Comparison of ENCODE assay signal across 20 cellular contexts in genomic region chr13:99044764-99045163, GRCh38.
A peak's percentile ranks its signal among the peaks of the same experiment; 100 is the strongest.
DNase-seq lines count a peak whose midpoint lies in the region; ATAC-seq lines count a peak whose summit lies in the region.
"Had no signal": no experiment of that assay in that cellular context is flagged by ENCODE, and none has a peak within 500 bp of the region (broad histone marks: within the 10 kb centered on the region; RNA-seq: fewer than 3 reads in every experiment).

No MANE protein-coding gene starts in this region.

- peaks cover 92% of the 10 kb centered on the region for H3K4me1 Mint-ChIP-seq in activated T-cell treated with anti-CD3 and anti-CD28 coated beads, Interleukin-2, amount 50 U/mL, for 72 hours (ENCODE audit: low read depth)
- peaks cover 93% of the 10 kb centered on the region for H3K4me1 Mint-ChIP-seq in activated T-cell treated with anti-CD3 and anti-CD28 coated beads, Interleukin-2, amount 50 U/mL, for 4 hours (ENCODE audit: low read depth)
- H3K4me1 Mint-ChIP-seq in T-helper 17 cell: peaks cover 68% of the 10 kb centered on the region
- H3K4me1 Mint-ChIP-seq in central memory CD8-positive, alpha-beta T cell: peaks cover 70% of the 10 kb centered on the region

- DNase-seq in activated T-cell treated with anti-CD3 and anti-CD28 coated beads, Interleukin-2, amount 50 U/mL, for 72 hours: no peak
- DNase-seq in activated T-cell treated with anti-CD3 and anti-CD28 coated beads, Interleukin-2, amount 50 U/mL, for 4 hours: no peak
- DNase-seq in T-helper 17 cell (no peak), DMS114 treated with DMSO at 0.1 percent for 48 hours (lab: John Stamatoyannopoulos, UW; ENCODE audit: unreplicated experiment) (no peak)
- DNase-seq in central memory CD8-positive, alpha-beta T cell (ENCODE audit: low spot score in 2 of 2): no peak
- no peak for DNase-seq in stimulated activated naive CD8-positive, alpha-beta T cell treated with anti-CD3 and anti-CD28 coated beads, Interleukin-15, Interleukin-2, amounts not matched to agents 100 U/mL and 50 U/mL, for 24 hours
- DNase-seq: ACHN, activated gamma-delta T cell, C1 segment of cervical spinal cord, DMS153, endodermal cell, MV-4-11, NCI-H1694 treated with DMSO at 0.1 percent for 48 hours, nephron progenitor cell had no signal

- peaks cover 0 to 2% of the 10 kb centered on the region in 2 donors for H3K36me3 Mint-ChIP-seq in activated T-cell treated with anti-CD3 and anti-CD28 coated beads, Interleukin-2, amount 50 U/mL, for 72 hours (ENCODE audit: insufficient read depth in 2 of 2)
- H3K36me3 Mint-ChIP-seq in activated T-cell treated with anti-CD3 and anti-CD28 coated beads, Interleukin-2, amount 50 U/mL, for 4 hours (ENCODE audit: insufficient read depth): peaks cover 3% of the 10 kb centered on the region
- H3K36me3 Mint-ChIP-seq in T-helper 17 cell (ENCODE audit: low read depth): no peaks in the 10 kb centered on the region
- peaks cover 2% of the 10 kb centered on the region for H3K36me3 Mint-ChIP-seq in central memory CD8-positive, alpha-beta T cell (ENCODE audit: insufficient read depth)

- H3K27ac Mint-ChIP-seq in activated T-cell treated with anti-CD3 and anti-CD28 coated beads, Interleukin-2, amount 50 U/mL, for 72 hours: peak overlapping the region; percentile 74
- peak overlapping the region; percentile 94 for H3K27ac Mint-ChIP-seq in T-helper 17 cell
- peak overlapping the region; percentile 39 for H3K27ac Mint-ChIP-seq in central memory CD8-positive, alpha-beta T cell (ENCODE audit: low read depth)
- H3K27ac Mint-ChIP-seq: endodermal cell, GM23338, nephron progenitor cell had no signal

- no peaks in the 10 kb centered on the region for H3K27me3 Mint-ChIP-seq in activated T-cell treated with anti-CD3 and anti-CD28 coated beads, Interleukin-2, amount 50 U/mL, for 72 hours (ENCODE audit: low read depth)
- peaks cover 3% of the 10 kb centered on the region for H3K27me3 Mint-ChIP-seq in activated T-cell treated with anti-CD3 and anti-CD28 coated beads, Interleukin-2, amount 50 U/mL, for 4 hours (ENCODE audit: low read depth)
- no peaks in the 10 kb centered on the region for H3K27me3 Mint-ChIP-seq in T-helper 17 cell
- H3K27me3 Mint-ChIP-seq in central memory CD8-positive, alpha-beta T cell: no peaks in the 10 kb centered on the region

- peak overlapping the region; percentile 33 to 69 for H3K4me3 Mint-ChIP-seq in activated T-cell treated with anti-CD3 and anti-CD28 coated beads, Interleukin-2, amount 50 U/mL, for 72 hours
- H3K4me3 Mint-ChIP-seq in activated T-cell treated with anti-CD3 and anti-CD28 coated beads, Interleukin-2, amount 50 U/mL, for 4 hours: no peak overlapping the region
- H3K4me3 Mint-ChIP-seq in T-helper 17 cell: peak overlapping the region; percentile 31
- peak overlapping the region; percentile 73 for H3K4me3 Mint-ChIP-seq in central memory CD8-positive, alpha-beta T cell
- H3K4me3 Mint-ChIP-seq: endodermal cell, GM23338, nephron progenitor cell had no signal

- no peak for ATAC-seq in activated T-cell treated with anti-CD3 and anti-CD28 coated beads, Interleukin-2, amount 50 U/mL, for 72 hours (replicated peaks in 1 of 2)
- no peak for ATAC-seq in activated T-cell treated with anti-CD3 and anti-CD28 coated beads, Interleukin-2, amount 50 U/mL, for 4 hours
- no peak for ATAC-seq in T-helper 17 cell
- peak; percentile 9 for ATAC-seq in central memory CD8-positive, alpha-beta T cell (replicated peaks; ENCODE audit: extremely low read depth, poor library complexity, severe bottlenecking)
- peak; percentile 31 for ATAC-seq in stimulated activated naive CD8-positive, alpha-beta T cell treated with anti-CD3 and anti-CD28 coated beads, Interleukin-15, Interleukin-2, amounts not matched to agents 100 U/mL and 50 U/mL, for 24 hours
- ATAC-seq in HG03354 (IDR thresholded peaks at IDR 0.05; ENCODE audit: poor library complexity, severe bottlenecking, unreplicated experiment): no peak
- ATAC-seq in GM21717 (IDR thresholded peaks at IDR 0.05; ENCODE audit: unreplicated experiment): no peak
- ATAC-seq: GM12878, GM23338, Right ventricle myocardium inferior, sciatic nerve had no signal

- H3K9me3 Mint-ChIP-seq in activated T-cell treated with anti-CD3 and anti-CD28 coated beads, Interleukin-2, amount 50 U/mL, for 72 hours: no peaks in the 10 kb centered on the region
- no peaks in the 10 kb centered on the region for H3K9me3 Mint-ChIP-seq in activated T-cell treated with anti-CD3 and anti-CD28 coated beads, Interleukin-2, amount 50 U/mL, for 4 hours
- H3K9me3 Mint-ChIP-seq in central memory CD8-positive, alpha-beta T cell: no peaks in the 10 kb centered on the region
- H3K9me3 Mint-ChIP-seq: endodermal cell, GM23338, nephron progenitor cell had no signal

- no peaks in the 10 kb centered on the region for H3K9me3 ChIP-seq in T-helper 17 cell (ENCODE audit: control insufficient read depth, low read length, poor library complexity, severe bottlenecking)

Comparison
In these comparisons a context has a peak if more than half of its experiments do, and no peak if none do; other contexts are left out.
1. ATAC-seq: peak in central memory CD8-positive, alpha-beta T cell (single experiment) and stimulated activated naive CD8-positive, alpha-beta T cell treated with anti-CD3 and anti-CD28 coated beads, Interleukin-15, Interleukin-2, amounts not matched to agents 100 U/mL and 50 U/mL, for 24 hours (single experiment); none in activated T-cell treated with anti-CD3 and anti-CD28 coated beads, Interleukin-2, amount 50 U/mL, for 72 hours (0 of 2), activated T-cell treated with anti-CD3 and anti-CD28 coated beads, Interleukin-2, amount 50 U/mL, for 4 hours (0 of 2), T-helper 17 cell (single experiment), HG03354 (single experiment) and GM21717 (single experiment).
2. H3K27ac Mint-ChIP-seq: peak in every context shown above with its lines; median percentile 94 in T-helper 17 cell; 74 in activated T-cell treated with anti-CD3 and anti-CD28 coated beads, Interleukin-2, amount 50 U/mL, for 72 hours; 39 in central memory CD8-positive, alpha-beta T cell.